ENCODE assay signal across 25 cellular contexts in the genomic region with DNA sequence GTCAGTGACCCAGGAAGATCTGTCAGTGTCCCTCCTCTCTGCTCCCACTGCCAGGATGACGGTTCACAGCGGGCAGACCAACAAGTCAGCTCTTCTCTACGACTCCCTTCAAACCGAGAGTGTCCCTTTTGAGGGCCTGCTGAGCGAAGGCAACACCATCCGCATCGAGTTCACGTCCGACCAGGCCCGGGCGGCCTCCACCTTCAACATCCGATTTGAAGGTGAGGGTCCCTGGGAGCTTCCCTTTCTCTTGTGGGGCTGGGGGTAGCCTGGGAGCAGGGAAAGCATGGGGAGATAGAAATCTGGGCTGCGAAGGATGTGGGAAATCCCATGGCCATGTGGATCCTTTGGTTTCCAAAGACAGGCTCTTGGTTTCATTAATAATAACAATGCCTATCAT.
"Had no signal": no experiment of that assay in that cellular context is flagged by ENCODE, and none has a peak within 500 bp of the region (broad histone marks: within the 10 kb centered on the region; RNA-seq: fewer than 3 reads in every experiment).

No MANE protein-coding gene starts in this region.

- H3K36me3 ChIP-seq: stomach, suprapubic skin, thoracic aorta, thyroid gland, tibial artery, tibial nerve, transverse colon, upper lobe of left lung, upper lobe of right lung, uterus, vagina had no signal

- H3K4me3 ChIP-seq: stomach, suprapubic skin, testis, thoracic aorta, thyroid gland, tibial artery, tibial nerve, transverse colon, upper lobe of left lung, upper lobe of right lung, uterus, vagina had no signal

- H3K4me1 ChIP-seq: stomach, suprapubic skin, testis, thyroid gland, tibial artery, tibial nerve, transverse colon, upper lobe of left lung, upper lobe of right lung, uterus, vagina had no signal

- H3K27me3 ChIP-seq: testis, thyroid gland, tibial nerve, upper lobe of left lung, uterus, vagina had no signal

- H3K27ac ChIP-seq: stomach, suprapubic skin, testis, thoracic aorta, thyroid gland, tibial artery, tibial nerve, transverse colon, upper lobe of left lung, upper lobe of right lung, uterus, vagina had no signal

- ATAC-seq: stimulated activated effector memory CD8-positive, alpha-beta T cell treated with anti-CD3 and anti-CD28 coated beads, Interleukin-12 subunit alpha, Interleukin-12 subunit beta, amount 100 ng/mL, for 72 hours; stimulated activated memory B cell treated with anti-CD40 and anti-IgM and Interleukin-4, amounts not matched to agents 10 μg/mL and 1 μg/mL and 100 μg/mL, for 72 hours; stimulated activated naive B cell treated with anti-CD40 and anti-IgM and Interleukin-4, amounts not matched to agents 10 μg/mL and 1 μg/mL and 100 μg/mL, for 72 hours; stimulated activated naive CD8-positive, alpha-beta T cell treated with anti-CD3 and anti-CD28 coated beads, Interleukin-15, amount 100 ng/mL, for 72 hours; stimulated activated naive CD8-positive, alpha-beta T cell treated with anti-CD3 and anti-CD28 coated beads, Interleukin-15, Interleukin-2, amounts not matched to agents 100 U/mL and 50 U/mL, for 24 hours; upper lobe of right lung had no signal

- H3K9me3 ChIP-seq: stomach, suprapubic skin, testis, thoracic aorta, thyroid gland, tibial artery, tibial nerve, transverse colon, upper lobe of left lung, upper lobe of right lung, uterus, vagina had no signal

- DNase-seq: stimulated activated CD4-positive, alpha-beta T cell treated with anti-CD3 and anti-CD28 coated beads, Interleukin-2, amount 100 ng/mL, for 48 hours; stimulated activated CD4-positive, alpha-beta T cell treated with anti-CD3 and anti-CD28 coated beads, Interleukin-4, amount 100 ng/mL, for 1 hour; stimulated activated CD4-positive, alpha-beta T cell treated with anti-CD3 and anti-CD28 coated beads, Interleukin-4, amount 100 ng/mL, for 24 hours; stimulated activated CD4-positive, alpha-beta T cell treated with anti-CD3 and anti-CD28 coated beads, Interleukin-4, amount 100 ng/mL, for 4 hours; stimulated activated CD8-positive, alpha-beta memory T cell treated with anti-CD3 and anti-CD28 coated beads, Interleukin-4, amount 100 ng/mL, for 48 hours; stimulated activated naive B cell treated with anti-CD40 and anti-IgM and Interleukin-4, amounts not matched to agents 10 μg/mL and 1 μg/mL and 100 μg/mL, for 72 hours; stimulated activated naive CD4-positive, alpha-beta T cell treated with Interleukin-2 at 50 U/mL for 16 hours; stimulated activated naive CD8-positive, alpha-beta T cell treated with anti-CD3 and anti-CD28 coated beads, Interleukin-15, amount 100 ng/mL, for 72 hours; stimulated activated naive CD8-positive, alpha-beta T cell treated with anti-CD3 and anti-CD28 coated beads, Interleukin-15, Interleukin-2, amounts not matched to agents 100 U/mL and 50 U/mL, for 24 hours; stomach; substantia nigra; testis; thyroid gland; tibial artery; transverse colon; trophoblast cell; upper lobe of left lung; upper lobe of right lung; uterus had no signal
